Comparison of ENCODE assay signal across 8 cellular contexts in genomic region chr2:238720232-238720672, GRCh38.
DNase-seq lines count a peak whose midpoint lies in the region; ATAC-seq, FAIRE-seq and TF ChIP-seq lines count a peak whose summit lies in the region.

No MANE protein-coding gene starts in this region.

- CTCF ChIA-PET in RWPE1 (lab: Yijun Ruan, JAX) = interaction anchor here (0.6 to 1.5 kb wide), 7 partner anchors 8 to 207 kb away, joined by 3 to 6 read pairs (median 3); no protein-coding TSS in a partner anchor

- H3K36me3 ChIP-seq in left lung = no peaks in the 10 kb centered on the region

- DNase-seq in CMK (ENCODE audit: low read depth) (peak; percentile 3), HS-5 (ENCODE audit: low read depth) (peak; percentile 84), RWPE1 (ENCODE audit: low spot score) (peak; percentile 98), left lung (no peak), HCEC 1CT (no peak), RCC 7860 (ENCODE audit: low spot score) (no peak)
- DNase-seq in stimulated activated naive CD4-positive, alpha-beta T cell treated with Interleukin-2 at 50 U/mL for 16 hours (lab: John Stamatoyannopoulos, UW) = peak; percentile 22

- no peaks in the 10 kb centered on the region for H3K36me3 Mint-ChIP-seq in brain

- peak; percentile 82 for TF ChIP-seq CTCF in RWPE1 (conservative IDR thresholded peaks at IDR 0.05; ENCODE audit: low read depth)
- peak; percentile 50 to 61 for TF ChIP-seq CTCF in brain (conservative IDR thresholded peaks at IDR 0.05)
- TF ChIP-seq CTCF in left lung (IDR thresholded peaks at IDR 0.05) = peak; percentile 50 to 69

- intact Hi-C loops in left lung (cut with DNase I) = no loop called here

- H3K4me1 Mint-ChIP-seq in brain = no peaks in the 10 kb centered on the region

- H3K9me3 Mint-ChIP-seq in brain = peaks cover 0 to 5% (median 2%) of the 10 kb centered on the region in 5 experiments

- peak overlapping the region; percentile 85 for H3K27ac ChIP-seq in RWPE1
- H3K27ac ChIP-seq in left lung = no peak overlapping the region

- H3K27me3 Mint-ChIP-seq in brain = peaks cover 13% of the 10 kb centered on the region

- H3K9me3 ChIP-seq in left lung = no peaks in the 10 kb centered on the region

- H3K4me3 Mint-ChIP-seq in brain = no peak overlapping the region

- FAIRE-seq in RCC 7860 (lab: Jason Lieb, UNC) = no peak

- ATAC-seq in left lung = peak; percentile 88

- H3K4me1 ChIP-seq in left lung = no peaks in the 10 kb centered on the region

- no peak overlapping the region for H3K27ac Mint-ChIP-seq in brain

- H3K4me3 ChIP-seq in left lung = no peak overlapping the region

- POLR2A ChIA-PET in RWPE1 (lab: Yijun Ruan, JAX; ENCODE audit: low non-redundant PET) = interaction anchor here (0.8 kb wide), 1 partner anchor 66 kb away, joined by 4 read pairs; no protein-coding TSS in a partner anchor

- peaks cover 0 to 16% of the 10 kb centered on the region in 2 donors for H3K27me3 ChIP-seq in left lung

Comparison
In these comparisons a context has a peak if more than half of its experiments do, and no peak if none do; other contexts are left out.
1. DNase-seq: peak in CMK (single experiment), HS-5 (single experiment), RWPE1 (single experiment) and stimulated activated naive CD4-positive, alpha-beta T cell treated with Interleukin-2 at 50 U/mL for 16 hours (single experiment); none in left lung (0 of 2), HCEC 1CT (single experiment) and RCC 7860 (single experiment).
2. Peak in every context shown above with its lines, with median percentiles within 50 percentile points of each other: CTCF ChIP-seq.